In the genomic region with DNA sequence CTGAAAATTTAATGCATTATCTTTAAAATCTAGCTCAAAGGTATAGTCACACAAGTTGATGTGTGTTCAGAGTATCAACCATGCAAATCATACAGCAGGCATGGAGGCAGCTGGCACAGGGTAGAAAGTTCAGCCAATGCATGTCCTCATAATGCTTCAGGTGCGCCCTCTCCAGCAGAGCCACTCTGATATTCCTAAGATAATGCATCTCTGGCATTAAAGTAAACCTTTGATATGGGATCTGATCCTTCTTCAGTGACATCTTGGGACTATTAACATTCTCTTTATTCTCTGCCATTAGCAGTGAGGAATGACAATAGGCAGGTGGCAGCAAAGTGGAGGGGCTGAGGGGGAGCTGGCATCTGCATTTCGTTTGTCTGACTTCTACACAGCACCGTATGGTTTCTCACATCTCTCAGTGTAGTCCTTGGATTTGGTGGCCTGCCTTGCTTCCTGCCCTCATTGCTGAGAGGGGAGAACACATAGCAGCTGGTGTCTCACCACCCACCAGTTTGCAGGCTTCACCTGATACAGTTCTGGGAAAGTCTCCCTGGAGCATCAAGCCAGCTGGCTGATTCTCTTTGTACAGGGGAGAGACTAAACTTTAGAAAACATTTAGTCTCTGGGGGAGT, we compare ENCODE assay signal across 29 cellular contexts.
DNase-seq lines count a peak whose midpoint lies in the region; ATAC-seq and TF ChIP-seq lines count a peak whose summit lies in the region.
"Had no signal": no experiment of that assay in that cellular context is flagged by ENCODE, and none has a peak within 500 bp of the region (broad histone marks: within the 10 kb centered on the region; RNA-seq: fewer than 3 reads in every experiment).

No MANE protein-coding gene starts in this region.

- H3F3A ChIP-seq in Loucy (ENCODE audit: low read depth) (no peaks in the 10 kb centered on the region), MM.1S (ENCODE audit: insufficient read depth, low read length) (no peaks in the 10 kb centered on the region)

- H2AFZ ChIP-seq in Loucy (ENCODE audit: low read length) (no peak overlapping the region; the same call in 1 of the 2 replicates), MM.1S (ENCODE audit: low read length) (no peak overlapping the region)
- H2AFZ ChIP-seq: PC-9 had no signal

- no peaks in the 10 kb centered on the region for H3K79me2 ChIP-seq in Loucy (ENCODE audit: insufficient read depth, low read length)
- no peaks in the 10 kb centered on the region for H3K79me2 ChIP-seq in MM.1S (ENCODE audit: low read length)

- peak; percentile 30 for ATAC-seq in Right ventricle myocardium superior (ENCODE audit: poor library complexity)
- ATAC-seq in stimulated activated effector memory CD8-positive, alpha-beta T cell treated with anti-CD3 and anti-CD28 coated beads, Interleukin-12 subunit alpha, Interleukin-12 subunit beta, amount 100 ng/mL, for 72 hours: peak; percentile 40
- no peak for ATAC-seq in CD4-positive, alpha-beta T cell (ENCODE audit: poor library complexity)
- no peak for ATAC-seq in HG03139 (IDR thresholded peaks at IDR 0.05; ENCODE audit: unreplicated experiment)
- ATAC-seq: activated T-helper 17 cell treated with anti-CD3 and anti-CD28 coated beads, Interleukin-2, amount 50 U/mL, for 72 hours; foreskin keratinocyte; lower lobe of right lung had no signal

- CTCF ChIA-PET in CD4-positive, alpha-beta T cell (lab: Charles Lee): no interaction called here

- intact Hi-C loops in Right ventricle myocardium superior (cut with DNase I): no loop called here
- intact Hi-C loops in CD4-positive, alpha-beta T cell (cut with DNase I, micrococcal nuclease): no loop called here

- DNase-seq in Right ventricle myocardium superior (no peak), right atrium auricular region (ENCODE audit: low spot score) (no peak), cerebellar cortex (ENCODE audit: low spot score) (peak; percentile 74), MM.1S (no peak)
- DNase-seq in stimulated activated effector memory CD8-positive, alpha-beta T cell treated with anti-CD3 and anti-CD28 coated beads, Interleukin-12 subunit alpha, Interleukin-12 subunit beta, amount 100 ng/mL, for 72 hours (ENCODE audit: low spot score in 2 of 2): no peak
- DNase-seq in CD4-positive, alpha-beta T cell: no peak
- DNase-seq: activated CD4-positive, alpha-beta T cell treated with anti-CD3 and anti-CD28 coated beads for 4 hours; activated naive CD4-positive, alpha-beta T cell treated with anti-CD3 and anti-CD28 coated beads, Interleukin-2, amount 10 ng/mL, durations not matched to agents 7 days and 5 days; adrenal gland; DMS53; esophagus squamous epithelium; foreskin keratinocyte; GDM1; lower lobe of right lung; midbrain; naive B cell; NCI-H1048; NCI-H2029; NK-92 treated with Interleukin-12 subunit alpha and Interleukin-12 subunit beta, amount 100 ng/mL, for 24 hours; PC-9; SHP77; sigmoid colon; stimulated activated CD4-positive, alpha-beta T cell treated with anti-CD3 and anti-CD28 coated beads, Interleukin-4, amount 100 ng/mL, for 24 hours; transverse colon had no signal

- H3K36me3 Mint-ChIP-seq in stimulated activated effector memory CD8-positive, alpha-beta T cell treated with anti-CD3 and anti-CD28 coated beads, Interleukin-12 subunit alpha, Interleukin-12 subunit beta, amount 100 ng/mL, for 72 hours: no peaks in the 10 kb centered on the region
- no peaks in the 10 kb centered on the region for H3K36me3 Mint-ChIP-seq in CD4-positive, alpha-beta T cell (ENCODE audit: low read depth)
- H3K36me3 Mint-ChIP-seq: activated naive CD4-positive, alpha-beta T cell treated with anti-CD3 and anti-CD28 coated beads, Interleukin-2, amount 10 ng/mL, durations not matched to agents 7 days and 5 days; IgD-negative memory B cell; naive B cell had no signal

- H3K4me1 Mint-ChIP-seq in stimulated activated effector memory CD8-positive, alpha-beta T cell treated with anti-CD3 and anti-CD28 coated beads, Interleukin-12 subunit alpha, Interleukin-12 subunit beta, amount 100 ng/mL, for 72 hours: no peaks in the 10 kb centered on the region
- no peaks in the 10 kb centered on the region for H3K4me1 Mint-ChIP-seq in CD4-positive, alpha-beta T cell (ENCODE audit: low read depth)
- H3K4me1 Mint-ChIP-seq: activated naive CD4-positive, alpha-beta T cell treated with anti-CD3 and anti-CD28 coated beads, Interleukin-2, amount 10 ng/mL, durations not matched to agents 7 days and 5 days; activated T-helper 17 cell treated with anti-CD3 and anti-CD28 coated beads, Interleukin-2, amount 50 U/mL, for 72 hours; IgD-negative memory B cell; naive B cell had no signal

- H3K4me3 Mint-ChIP-seq in stimulated activated effector memory CD8-positive, alpha-beta T cell treated with anti-CD3 and anti-CD28 coated beads, Interleukin-12 subunit alpha, Interleukin-12 subunit beta, amount 100 ng/mL, for 72 hours: no peak overlapping the region
- no peak overlapping the region for H3K4me3 Mint-ChIP-seq in CD4-positive, alpha-beta T cell
- H3K4me3 Mint-ChIP-seq: activated naive CD4-positive, alpha-beta T cell treated with anti-CD3 and anti-CD28 coated beads, Interleukin-2, amount 10 ng/mL, durations not matched to agents 7 days and 5 days; activated T-helper 17 cell treated with anti-CD3 and anti-CD28 coated beads, Interleukin-2, amount 50 U/mL, for 72 hours; IgD-negative memory B cell; naive B cell had no signal

- POLR2A ChIA-PET in CD4-positive, alpha-beta T cell (lab: Charles Lee): no interaction called here

- H3K27ac ChIP-seq in right atrium auricular region (no peak overlapping the region), MM.1S (ENCODE audit: low read length) (no peak overlapping the region)
- no peak overlapping the region for H3K27ac ChIP-seq in CD4-positive, alpha-beta T cell (ENCODE audit: low read depth, low read length)
- H3K27ac ChIP-seq: adrenal gland, esophagus squamous epithelium, foreskin keratinocyte, lower lobe of right lung, PC-9, transverse colon had no signal

- H3K9me3 ChIP-seq in right atrium auricular region: no peaks in the 10 kb centered on the region
- no peaks in the 10 kb centered on the region for H3K9me3 ChIP-seq in Loucy (ENCODE audit: insufficient read depth, low read depth, low read length)
- no peaks in the 10 kb centered on the region for H3K9me3 ChIP-seq in CD4-positive, alpha-beta T cell (ENCODE audit: control insufficient read depth, low read length)
- no peaks in the 10 kb centered on the region for H3K9me3 ChIP-seq in MM.1S (replicated peaks; ENCODE audit: insufficient read depth, low read length)
- H3K9me3 ChIP-seq: adrenal gland, esophagus squamous epithelium, lower lobe of right lung, sigmoid colon, transverse colon had no signal

- no peak for TF ChIP-seq CTCF in right atrium auricular region (IDR thresholded peaks at IDR 0.05)
- TF ChIP-seq CTCF in Loucy (conservative IDR thresholded peaks at IDR 0.05; ENCODE audit: low read length): peak; percentile 17; the same call in 1 of the 2 replicates
- no peak for TF ChIP-seq CTCF in CD4-positive, alpha-beta T cell (IDR thresholded peaks at IDR 0.05)
- TF ChIP-seq CTCF in MM.1S (IDR thresholded peaks at IDR 0.05; ENCODE audit: low read length): no peak

- H3K4me3 ChIP-seq in right atrium auricular region (no peak overlapping the region), Loucy (ENCODE audit: low read length, poor library complexity, severe bottlenecking) (no peak overlapping the region), MM.1S (ENCODE audit: low read length) (no peak overlapping the region)
- H3K4me3 ChIP-seq: adrenal gland, esophagus squamous epithelium, lower lobe of right lung, PC-9, sigmoid colon, transverse colon had no signal

- no peaks in the 10 kb centered on the region for H3K27me3 ChIP-seq in right atrium auricular region
- no peaks in the 10 kb centered on the region for H3K27me3 ChIP-seq in Loucy (ENCODE audit: insufficient read depth, low read length, poor library complexity, severe bottlenecking)
- H3K27me3 ChIP-seq in CD4-positive, alpha-beta T cell (ENCODE audit: control insufficient read depth, insufficient read depth, low read length): no peaks in the 10 kb centered on the region
- H3K27me3 ChIP-seq in MM.1S (replicated peaks; ENCODE audit: insufficient read depth, low read length): no peaks in the 10 kb centered on the region
- H3K27me3 ChIP-seq: adrenal gland, esophagus squamous epithelium, foreskin keratinocyte, sigmoid colon, transverse colon had no signal

- no peaks in the 10 kb centered on the region for H3K9me3 Mint-ChIP-seq in stimulated activated effector memory CD8-positive, alpha-beta T cell treated with anti-CD3 and anti-CD28 coated beads, Interleukin-12 subunit alpha, Interleukin-12 subunit beta, amount 100 ng/mL, for 72 hours
- H3K9me3 Mint-ChIP-seq in CD4-positive, alpha-beta T cell: no peaks in the 10 kb centered on the region
- H3K9me3 Mint-ChIP-seq: activated naive CD4-positive, alpha-beta T cell treated with anti-CD3 and anti-CD28 coated beads, Interleukin-2, amount 10 ng/mL, durations not matched to agents 7 days and 5 days; activated T-helper 17 cell treated with anti-CD3 and anti-CD28 coated beads, Interleukin-2, amount 50 U/mL, for 72 hours had no signal

- H3K9ac ChIP-seq in Loucy (ENCODE audit: low read depth, low read length, poor library complexity, severe bottlenecking) (peak overlapping the region; percentile 2), MM.1S (ENCODE audit: low read length) (no peak overlapping the region)

- H3K27me3 Mint-ChIP-seq in CD4-positive, alpha-beta T cell: no peaks in the 10 kb centered on the region
- H3K27me3 Mint-ChIP-seq: activated naive CD4-positive, alpha-beta T cell treated with anti-CD3 and anti-CD28 coated beads, Interleukin-2, amount 10 ng/mL, durations not matched to agents 7 days and 5 days; activated T-helper 17 cell treated with anti-CD3 and anti-CD28 coated beads, Interleukin-2, amount 50 U/mL, for 72 hours; IgD-negative memory B cell; naive B cell; progenitor cell of endocrine pancreas had no signal

- H3K9me2 ChIP-seq in Loucy (replicated peaks; ENCODE audit: low read depth, low read length): no peaks in the 10 kb centered on the region
- no peaks in the 10 kb centered on the region for H3K9me2 ChIP-seq in MM.1S (replicated peaks; ENCODE audit: insufficient read depth, low read length)

- peak overlapping the region; percentile 21 for H3K4me2 ChIP-seq in Loucy (ENCODE audit: low read depth, low read length, poor library complexity, severe bottlenecking)
- no peak overlapping the region for H3K4me2 ChIP-seq in MM.1S (ENCODE audit: low read depth, low read length)
- H3K4me2 ChIP-seq: PC-9 had no signal

- H3K36me3 ChIP-seq in right atrium auricular region (no peaks in the 10 kb centered on the region), Loucy (ENCODE audit: insufficient read depth, low read length) (no peaks in the 10 kb centered on the region), MM.1S (replicated peaks; ENCODE audit: insufficient read depth, low read length) (no peaks in the 10 kb centered on the region)
- H3K36me3 ChIP-seq: adrenal gland, esophagus squamous epithelium, lower lobe of right lung, transverse colon had no signal

- H3K4me1 ChIP-seq in right atrium auricular region: peaks cover 0 to 4% of the 10 kb centered on the region in 2 donors
- H3K4me1 ChIP-seq in Loucy (ENCODE audit: insufficient read depth, low read length, poor library complexity, severe bottlenecking): peaks cover 30% of the 10 kb centered on the region
- H3K4me1 ChIP-seq in MM.1S (ENCODE audit: low read length): no peaks in the 10 kb centered on the region
- H3K4me1 ChIP-seq: adrenal gland, esophagus squamous epithelium, foreskin keratinocyte, lower lobe of right lung, transverse colon had no signal

- H4K20me1 ChIP-seq in Loucy (ENCODE audit: insufficient read depth, low read length, poor library complexity, severe bottlenecking): no peaks in the 10 kb centered on the region
- no peaks in the 10 kb centered on the region for H4K20me1 ChIP-seq in MM.1S (ENCODE audit: insufficient read depth, low read length)

- no peak overlapping the region for H3K27ac Mint-ChIP-seq in stimulated activated effector memory CD8-positive, alpha-beta T cell treated with anti-CD3 and anti-CD28 coated beads, Interleukin-12 subunit alpha, Interleukin-12 subunit beta, amount 100 ng/mL, for 72 hours
- H3K27ac Mint-ChIP-seq in CD4-positive, alpha-beta T cell: no peak overlapping the region
- H3K27ac Mint-ChIP-seq: activated naive CD4-positive, alpha-beta T cell treated with anti-CD3 and anti-CD28 coated beads, Interleukin-2, amount 10 ng/mL, durations not matched to agents 7 days and 5 days; activated T-helper 17 cell treated with anti-CD3 and anti-CD28 coated beads, Interleukin-2, amount 50 U/mL, for 72 hours; IgD-negative memory B cell; naive B cell; progenitor cell of endocrine pancreas had no signal

Comparison
In these comparisons a context has a peak if more than half of its experiments do, and no peak if none do; other contexts are left out.
1. ATAC-seq: peak in Right ventricle myocardium superior (single experiment) and stimulated activated effector memory CD8-positive, alpha-beta T cell treated with anti-CD3 and anti-CD28 coated beads, Interleukin-12 subunit alpha, Interleukin-12 subunit beta, amount 100 ng/mL, for 72 hours (single experiment); none in CD4-positive, alpha-beta T cell (single experiment) and HG03139 (single experiment).